In the genomic region with DNA sequence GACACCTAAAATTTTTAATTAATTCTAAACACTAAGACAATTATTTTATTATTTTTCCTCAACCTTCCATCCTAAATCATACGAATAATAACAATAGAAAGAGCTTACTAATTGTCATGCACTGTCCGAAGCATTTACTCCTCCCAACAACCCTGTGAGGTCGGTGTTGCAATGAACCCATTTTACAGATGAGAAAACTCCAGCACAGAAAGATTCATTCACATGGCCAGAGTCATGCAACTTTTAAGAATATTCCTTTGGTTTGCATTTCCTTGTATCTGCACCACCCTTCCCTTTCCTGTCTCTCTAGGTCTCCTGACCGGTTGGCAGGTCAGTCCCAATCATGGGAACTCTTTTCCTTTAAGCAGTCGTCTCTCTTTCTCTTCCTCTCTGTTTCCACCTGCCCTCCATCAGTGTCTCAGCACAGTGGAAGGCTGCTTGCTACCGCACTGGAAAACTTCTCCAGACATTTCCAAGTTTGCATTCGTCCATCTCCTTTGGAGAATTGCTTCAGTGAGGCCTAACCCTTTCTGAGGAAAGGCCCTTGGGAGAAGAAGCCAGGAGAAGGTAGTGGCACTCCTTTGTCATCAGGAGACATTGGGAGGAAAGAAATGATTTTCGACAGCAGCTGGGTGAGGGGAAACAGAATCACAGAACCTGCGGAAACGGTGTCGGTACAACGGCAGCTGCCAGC, we compare ENCODE assay signal across 12 cellular contexts. TPM values are rescaled to one million over a fixed set of nuclear protein-coding genes. Genes with fewer than 3 reads are reported as not detected.
DNase-seq lines count a peak whose midpoint lies in the region; ATAC-seq, FAIRE-seq and TF ChIP-seq lines count a peak whose summit lies in the region.
"Had no signal": no experiment of that assay in that cellular context is flagged by ENCODE, and none has a peak within 500 bp of the region (broad histone marks: within the 10 kb centered on the region; RNA-seq: fewer than 3 reads in every experiment).

No MANE protein-coding gene starts in this region.

- H3K4me3 Mint-ChIP-seq in activated CD8-positive, alpha-beta T cell treated with anti-CD3 and anti-CD28 coated beads for 36 hours = peak overlapping the region; percentile 91

- TF ChIP-seq POLR2A in stomach (IDR thresholded peaks at IDR 0.05) = no peak

- no peaks in the 10 kb centered on the region for H3K27me3 Mint-ChIP-seq in activated CD8-positive, alpha-beta T cell treated with anti-CD3 and anti-CD28 coated beads for 36 hours

- H3K27me3 ChIP-seq in layer of hippocampus (ENCODE audit: control insufficient read depth, insufficient read depth, low read length) (no peaks in the 10 kb centered on the region), stomach (peaks cover 0 to 14% (median 0%) of the 10 kb centered on the region in 3 donors)

- peak overlapping the region; percentile 81 for H3K27ac ChIP-seq in layer of hippocampus (ENCODE audit: low read depth, low read length)
- peak overlapping the region; percentile 77 to 97 (median 94) for H3K27ac ChIP-seq in stomach
- H3K27ac ChIP-seq: 22Rv1 had no signal

- TF ChIP-seq CTCF in activated CD8-positive, alpha-beta T cell treated with anti-CD3 and anti-CD28 coated beads for 36 hours (IDR thresholded peaks at IDR 0.05) = no peak
- no peak for TF ChIP-seq CTCF in stomach (IDR thresholded peaks at IDR 0.05)

- CTCF ChIA-PET in activated CD8-positive, alpha-beta T cell treated with anti-CD3 and anti-CD28 coated beads for 36 hours (lab: Charles Lee) = interaction anchor here (1.4 to 15.5 kb wide), 3 partner anchors 24 to 118 kb away, joined by 3 to 150 read pairs (median 4); no protein-coding TSS in a partner anchor

- peaks cover 0 to 7% (median 0%) of the 10 kb centered on the region in 4 donors for H3K9me3 ChIP-seq in stomach

- WGBS in stomach, 5 donors = 23 to 62% (median 44%) methylated on average over 10 to 12 of the region's 12 CpGs

- intact Hi-C loops in activated CD8-positive, alpha-beta T cell treated with anti-CD3 and anti-CD28 coated beads for 36 hours (cut with micrococcal nuclease) = no loop called here
- intact Hi-C loops in stomach (cut with DNase I; ENCODE audit: low total_unique reads) = no loop called here

- H3K36me3 ChIP-seq in stomach = peaks cover 0 to 3% (median 0%) of the 10 kb centered on the region in 4 donors

- peak overlapping the region; percentile 95 for H3K27ac Mint-ChIP-seq in activated CD8-positive, alpha-beta T cell treated with anti-CD3 and anti-CD28 coated beads for 36 hours

- H3K4me3 ChIP-seq in stomach = peak overlapping the region; percentile 60 to 75 (median 64)
- H3K4me3 ChIP-seq: GM23248 had no signal

- ATAC-seq in activated CD8-positive, alpha-beta T cell treated with anti-CD3 and anti-CD28 coated beads for 36 hours = no peak
- ATAC-seq in GM19467 (IDR thresholded peaks at IDR 0.05; ENCODE audit: unreplicated experiment) = no peak

- FAIRE-seq in HTR-8/SVneo (lab: Jason Lieb, UNC) = no peak

- peak; percentile 65 for DNase-seq in NOMO-1 treated with dmso at 0.1 percent for 144 hours (lab: John Stamatoyannopoulos, UW; ENCODE audit: unreplicated experiment)
- DNase-seq in NOMO-1 treated with DMSO at 0.1 percent for 48 hours (lab: John Stamatoyannopoulos, UW; ENCODE audit: unreplicated experiment) = no peak
- no peak for DNase-seq in activated CD8-positive, alpha-beta T cell treated with anti-CD3 and anti-CD28 coated beads for 36 hours
- no peak for DNase-seq in stomach
- no peak for DNase-seq in kidney tubule cell (ENCODE audit: low spot score)
- DNase-seq in HTR-8/SVneo (ENCODE audit: insufficient read length, low spot score) = no peak
- DNase-seq: GM23248; NCI-H510A treated with DMSO at 0.1 percent for 48 hours; stimulated activated CD4-positive, alpha-beta T cell treated with anti-CD3 and anti-CD28 coated beads, Interleukin-12 subunit alpha, Interleukin-12 subunit beta, amount 100 ng/mL, for 4 hours had no signal

- no peak for TF ChIP-seq EP300 in stomach (IDR thresholded peaks at IDR 0.05)

- POLR2A ChIA-PET in activated CD8-positive, alpha-beta T cell treated with anti-CD3 and anti-CD28 coated beads for 36 hours (lab: Charles Lee) = interaction anchor here (0.7 to 13.8 kb wide), 7 partner anchors 10 to 285 kb away, joined by 3 to 621 read pairs (median 31); no protein-coding TSS in a partner anchor

- peaks cover 15% of the 10 kb centered on the region for H3K4me1 Mint-ChIP-seq in activated CD8-positive, alpha-beta T cell treated with anti-CD3 and anti-CD28 coated beads for 36 hours (ENCODE audit: low read depth)

- H3K9me3 Mint-ChIP-seq in activated CD8-positive, alpha-beta T cell treated with anti-CD3 and anti-CD28 coated beads for 36 hours = no peaks in the 10 kb centered on the region

- H3K36me3 Mint-ChIP-seq in activated CD8-positive, alpha-beta T cell treated with anti-CD3 and anti-CD28 coated beads for 36 hours (ENCODE audit: low read depth) = peaks cover 45% of the 10 kb centered on the region

- H3K4me1 ChIP-seq in stomach = peaks cover 0 to 15% (median 5%) of the 10 kb centered on the region in 4 donors

RNA-seq across cellular contexts. Expression of gene TMSB4X, which starts 1.9 kb away (rescaled TPM):
- total RNA-seq in activated CD8-positive, alpha-beta T cell treated with anti-CD3 and anti-CD28 coated beads for 36 hours = 1,000 to 10,000 TPM; 5,169 to 5,393 TPM
- 1,000 to 10,000 TPM; 1,734 to 4,964 (median 2,895) TPM for total RNA-seq in stomach
- polyA plus RNA-seq in stomach = over 10,000 TPM in 2 of 3 donors, 1,000 to 10,000 TPM in 1; 4,831 to 14,609 (median 13,196) TPM
